In genomic region chr2:88170472-88170892, GRCh38 we compare ENCODE assay signal across 8 cellular contexts. TPM values are rescaled to one million over a fixed set of nuclear protein-coding genes. Genes with fewer than 3 reads are reported as not detected.
A peak's percentile ranks its signal among the peaks of the same experiment; 100 is the strongest.
DNase-seq lines count a peak whose midpoint lies in the region; ATAC-seq and TF ChIP-seq lines count a peak whose summit lies in the region.

No MANE protein-coding gene starts in this region.

- peaks cover 3 to 22% (median 7%) of the 10 kb centered on the region in 4 donors for H3K4me1 ChIP-seq in transverse colon

- peaks cover 9% of the 10 kb centered on the region for H3K4me1 Mint-ChIP-seq in memory B cell

- intact Hi-C loops in transverse colon (cut with DNase I; ENCODE audit: low total_unique reads): no loop called here

- ATAC-seq in HG03432 (IDR thresholded peaks at IDR 0.05; ENCODE audit: unreplicated experiment) (peak; percentile 33), memory B cell (ENCODE audit: low read depth) (peak; percentile 16), HG03039 (IDR thresholded peaks at IDR 0.05; ENCODE audit: unreplicated experiment) (no peak), GM21619 (IDR thresholded peaks at IDR 0.05; ENCODE audit: unreplicated experiment) (no peak)

- H3K27me3 ChIP-seq in transverse colon: no peaks in the 10 kb centered on the region

- DNase-seq in AG08395 (ENCODE audit: low spot score) (peak; percentile 41), choroid plexus epithelial cell (ENCODE audit: low read depth) (peak; percentile 10), memory B cell (ENCODE audit: low spot score in 2 of 2) (peak in 1 of 2 donors; percentile 29), transverse colon (no peak), SKM-1 treated with dmso at 0.1 percent for 144 hours (lab: John Stamatoyannopoulos, UW; ENCODE audit: unreplicated experiment) (no peak)

- H3K9me3 Mint-ChIP-seq in memory B cell: peaks cover 3% of the 10 kb centered on the region

- no peaks in the 10 kb centered on the region for H3K36me3 Mint-ChIP-seq in memory B cell

- H3K4me3 Mint-ChIP-seq in memory B cell: peak overlapping the region; percentile 78

- in situ Hi-C loops in transverse colon (cut with MboI; ENCODE audit: low pct_ligation_motif_present in 1 of 4, low pct_unique_long_range_greater_than_20kb in 1 of 4, low sequenced_read_pairs in 3 of 4): no loop called here

- no peak for TF ChIP-seq EP300 in transverse colon (IDR thresholded peaks at IDR 0.05; ENCODE audit: low read depth)

- no peaks in the 10 kb centered on the region for H3K9me3 ChIP-seq in transverse colon

- no peaks in the 10 kb centered on the region for H3K36me3 ChIP-seq in transverse colon

- peak overlapping the region; percentile 78 for H3K27ac Mint-ChIP-seq in memory B cell

- no peak for TF ChIP-seq CTCF in choroid plexus epithelial cell (conservative IDR thresholded peaks at IDR 0.05; ENCODE audit: low read depth, low read length)
- no peak for TF ChIP-seq CTCF in transverse colon (IDR thresholded peaks at IDR 0.05)

- H3K4me3 ChIP-seq in choroid plexus epithelial cell (ENCODE audit: low read depth, low read length) (peak overlapping the region; percentile 54), transverse colon (peak overlapping the region; percentile 58 to 72 (median 66))

- no peak for TF ChIP-seq POLR2A in transverse colon (IDR thresholded peaks at IDR 0.05)

- H3K27ac ChIP-seq in transverse colon: peak overlapping the region; percentile 70 to 90 (median 84)

- no peaks in the 10 kb centered on the region for H3K27me3 Mint-ChIP-seq in memory B cell

- WGBS in transverse colon (ENCODE audit: low coverage in 1 of 2), 2 donors: 2% methylated on average over 36 of the region's 37 CpGs; no CpG with 5 or more reads in 1 of the 2 donors

RNA-seq across cellular contexts. Expression of gene THNSL2, which starts 0.3 kb away (rescaled TPM):
- total RNA-seq in transverse colon: 10 to 100 TPM in 3 of 4 donors, 1 to 10 TPM in 1; 1.1 to 33.2 (median 17.5) TPM

RNA-seq across cellular contexts. Expression of gene FABP1, which starts 42.6 kb away (rescaled TPM):
- total RNA-seq in transverse colon: 1,000 to 10,000 TPM; 1,053 to 3,583 (median 2,025) TPM

Comparison
In these comparisons a context has a peak if more than half of its experiments do, and no peak if none do; other contexts are left out.
1. DNase-seq: peak in AG08395 (single experiment) and choroid plexus epithelial cell (single experiment); none in transverse colon (single experiment) and SKM-1 treated with dmso at 0.1 percent for 144 hours (single experiment).
2. ATAC-seq: peak in HG03432 (single experiment) and memory B cell (single experiment); none in HG03039 (single experiment) and GM21619 (single experiment).